In genomic region chr10:112202561-112203241, GRCh38 we compare ENCODE assay signal across 2 cellular contexts.
TF ChIP-seq lines count a peak whose summit lies in the region.

No MANE protein-coding gene starts in this region.

TF ChIP-seq in HCT116, 20 proteins besides CTCF, POLR2A, EP300 and RAD21:
- TF ChIP-seq ATF3 (IDR thresholded peaks at IDR 0.05) (no peak), ZFX (IDR thresholded peaks at IDR 0.05) (no peak), JUND (IDR thresholded peaks at IDR 0.05) (peak; percentile 70), EGR1 (IDR thresholded peaks at IDR 0.05; ENCODE audit: low read depth) (no peak), SP1 (IDR thresholded peaks at IDR 0.05; ENCODE audit: low read depth) (no peak; the same call in 1 of the 2 replicates), FOSL1 (IDR thresholded peaks at IDR 0.05; ENCODE audit: low read depth) (peak; percentile 88), CBX3 (IDR thresholded peaks at IDR 0.05; ENCODE audit: low read depth) (peak; percentile 42; the same call in 1 of the 2 replicates)

TF ChIP-seq in IMR-90, 13 proteins besides CTCF, POLR2A, EP300 and RAD21:
- TF ChIP-seq BHLHE40 (IDR thresholded peaks at IDR 0.05; ENCODE audit: low read depth, low read length): no peak
- 0 out of 2 replicates have a peak, but pooled peaks have one; percentile 19 for TF ChIP-seq FOS (IDR thresholded peaks at IDR 0.05; ENCODE audit: low read depth, low read length)
